27 cellular contexts compared by ENCODE assay signal in genomic region chr22:44318751-44319150, GRCh38. TPM values are rescaled to one million over a fixed set of nuclear protein-coding genes. Genes with fewer than 3 reads are reported as not detected.
"Had no signal": no experiment of that assay in that cellular context is flagged by ENCODE, and none has a peak within 500 bp of the region (broad histone marks: within the 10 kb centered on the region; RNA-seq: fewer than 3 reads in every experiment).

No MANE protein-coding gene starts in this region.

- DNase-seq: naive thymus-derived CD4-positive, alpha-beta T cell; natural killer cell; nucleus accumbens; retina; right lobe of liver; sigmoid colon; small intestine; stimulated activated CD4-positive, alpha-beta T cell treated with anti-CD3 and anti-CD28 coated beads, Interleukin-15, amount 100 ng/mL, for 24 hours; stimulated activated CD4-positive, alpha-beta T cell treated with anti-CD3 and anti-CD28 coated beads, Interleukin-2, amount 100 ng/mL, for 24 hours; stimulated activated CD4-positive, alpha-beta T cell treated with anti-CD3 and anti-CD28 coated beads, Interleukin-2, amount 100 ng/mL, for 48 hours; stimulated activated CD4-positive, alpha-beta T cell treated with anti-CD3 and anti-CD28 coated beads, Interleukin-4, amount 100 ng/mL, for 24 hours; stimulated activated naive CD4-positive, alpha-beta T cell; stimulated activated naive CD8-positive, alpha-beta T cell treated with anti-CD3 and anti-CD28 coated beads, Interleukin-15, amount 100 ng/mL, for 72 hours; stimulated activated naive CD8-positive, alpha-beta T cell treated with anti-CD3 and anti-CD28 coated beads, Interleukin-15, Interleukin-2, amounts not matched to agents 100 U/mL and 50 U/mL, for 24 hours; substantia nigra; testis; tibial artery; transverse colon; upper lobe of right lung had no signal

- H2AFZ ChIP-seq: neural progenitor cell had no signal

- H3K9me3 ChIP-seq: neutrophil, pancreas, prostate gland, right atrium auricular region, right lobe of liver, sigmoid colon, suprapubic skin, testis, tibial artery, transverse colon, upper lobe of right lung, vagina had no signal

- H3K27ac ChIP-seq: neural progenitor cell, neutrophil, pancreas, prostate gland, right atrium auricular region, right lobe of liver, sigmoid colon, suprapubic skin, testis, tibial artery, transverse colon, upper lobe of right lung, vagina had no signal

- H3K36me3 ChIP-seq: neural progenitor cell, neutrophil, pancreas, prostate gland, right atrium auricular region, right lobe of liver, sigmoid colon, suprapubic skin, tibial artery, transverse colon, upper lobe of right lung, vagina had no signal

- H3K4me1 ChIP-seq: pancreas, prostate gland, right atrium auricular region, right lobe of liver, testis, tibial artery, transverse colon, upper lobe of right lung, vagina had no signal

- ATAC-seq: naive thymus-derived CD4-positive, alpha-beta T cell; pancreas; right lobe of liver; stimulated activated effector memory CD8-positive, alpha-beta T cell treated with anti-CD3 and anti-CD28 coated beads, Interleukin-12 subunit alpha, Interleukin-12 subunit beta, amount 100 ng/mL, for 72 hours; stimulated activated naive CD8-positive, alpha-beta T cell treated with anti-CD3 and anti-CD28 coated beads, Interleukin-15, amount 100 ng/mL, for 72 hours; stimulated activated naive CD8-positive, alpha-beta T cell treated with anti-CD3 and anti-CD28 coated beads, Interleukin-15, Interleukin-2, amounts not matched to agents 100 U/mL and 50 U/mL, for 24 hours; upper lobe of right lung had no signal

- H3K4me3 ChIP-seq: neural progenitor cell, pancreas, prostate gland, right atrium auricular region, right lobe of liver, sigmoid colon, suprapubic skin, testis, tibial artery, transverse colon, upper lobe of right lung, vagina had no signal

- H3K4me2 ChIP-seq: neural progenitor cell had no signal

- H3K27me3 ChIP-seq: neural progenitor cell, pancreas, right atrium auricular region, right lobe of liver, sigmoid colon, testis, tibial artery, transverse colon, upper lobe of right lung, vagina had no signal

- H3K9ac ChIP-seq: neural progenitor cell had no signal

RNA-seq across cellular contexts. Expression of gene SHISAL1, which starts 6.0 kb away (rescaled TPM):
- total RNA-seq: naive thymus-derived CD4-positive, alpha-beta T cell; natural killer cell had no signal
- polyA plus RNA-seq: naive thymus-derived CD4-positive, alpha-beta T cell had no signal
